Comparison of ENCODE assay signal across 16 cellular contexts in the genomic region with DNA sequence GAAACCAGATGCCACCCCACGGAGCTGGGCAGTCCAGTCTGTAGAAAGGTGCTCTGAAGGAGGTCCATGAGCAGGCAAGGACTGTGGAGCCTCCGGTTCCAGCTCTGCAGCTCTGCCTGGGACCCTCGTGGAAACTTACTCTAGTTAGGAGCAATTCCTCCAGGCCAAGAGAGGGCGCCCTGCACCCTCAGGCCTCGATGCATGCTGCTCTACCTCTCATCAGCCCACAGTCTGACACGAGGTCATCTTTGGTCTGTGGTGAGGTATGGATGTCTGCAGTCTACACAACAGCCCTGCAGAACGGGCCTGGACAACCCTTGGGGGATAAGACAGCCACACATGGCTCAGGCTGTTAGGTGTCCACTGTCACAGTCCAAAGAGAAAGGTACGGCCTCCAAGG. TPM values are rescaled to one million over a fixed set of nuclear protein-coding genes. Genes with fewer than 3 reads are reported as not detected.
DNase-seq lines count a peak whose midpoint lies in the region; ATAC-seq, FAIRE-seq and TF ChIP-seq lines count a peak whose summit lies in the region.
"Had no signal": no experiment of that assay in that cellular context is flagged by ENCODE, and none has a peak within 500 bp of the region (broad histone marks: within the 10 kb centered on the region; RNA-seq: fewer than 3 reads in every experiment).

No MANE protein-coding gene starts in this region.

- H3K4me3 ChIP-seq in GM12878, result no peak overlapping the region
- H3K4me3 ChIP-seq: smooth muscle cell, vagina had no signal

- no peaks in the 10 kb centered on the region for H4K20me1 ChIP-seq in GM12878 (ENCODE audit: control insufficient read depth, insufficient read depth)

- POLR2A ChIA-PET in GM12878 (lab: Charles Lee), result interaction anchor here (0.6 kb wide), 1 partner anchor 29 kb away, joined by 4 read pairs; no protein-coding TSS in a partner anchor

- CTCF ChIA-PET in GM12878 (lab: Yijun Ruan, JAX), result interaction anchor here (0.6 to 1.9 kb wide), 9 partner anchors 9 to 119 kb away, joined by 3 to 7 read pairs (median 4); no protein-coding TSS in a partner anchor

- H3K79me2 ChIP-seq in GM12878 (ENCODE audit: control insufficient read depth, insufficient read depth, low read length), result no peaks in the 10 kb centered on the region

- peak; percentile 6 to 16 for DNase-seq in activated CD4-positive, alpha-beta T cell treated with anti-CD3 and anti-CD28 coated beads, Interleukin-2, amount 50 U/mL, for 48 hours
- no peak for DNase-seq in activated CD4-positive, alpha-beta T cell treated with anti-CD3 and anti-CD28 coated beads, Interleukin-2, amount 10 ng/mL, durations not matched to agents 24 days and 14 days
- DNase-seq in NAMALWA (ENCODE audit: low spot score), result peak; percentile 37
- no peak for DNase-seq in GM12878 (ENCODE audit: low read depth, low spot score)
- DNase-seq in stimulated activated CD8-positive, alpha-beta memory T cell treated with anti-CD3 and anti-CD28 coated beads, Interleukin-4, amount 100 ng/mL, for 48 hours, result peak; percentile 30
- no peak for DNase-seq in kidney tubule cell (ENCODE audit: low spot score)
- no peak for DNase-seq in D721Med (ENCODE audit: insufficient read length, low spot score)
- DNase-seq: foreskin melanocyte, left cardiac atrium, NCI-H2081 treated with DMSO at 0.1 percent for 48 hours, nephron progenitor cell had no signal

- no peak for TF ChIP-seq EP300 in GM12878 (IDR thresholded peaks at IDR 0.05; ENCODE audit: borderline replicate concordance in 1 of 2, control insufficient read depth in 1 of 2, low read depth in 2 of 2, low read length in 2 of 2)

- peak; percentile 38; the same call in 1 of the 2 replicates for TF ChIP-seq RAD21 in GM12878 (IDR thresholded peaks at IDR 0.05; ENCODE audit: insufficient read depth, low read depth, low read length)

- intact Hi-C loops in activated CD4-positive, alpha-beta T cell treated with anti-CD3 and anti-CD28 coated beads, Interleukin-2, amount 10 ng/mL, durations not matched to agents 24 days and 14 days (cut with micrococcal nuclease), result no loop called here
- intact Hi-C loops in GM12878 (cut with micrococcal nuclease; ENCODE audit: unreplicated experiment), result no loop called here

- no peaks in the 10 kb centered on the region for H3K9me3 ChIP-seq in GM12878 (replicated peaks; ENCODE audit: control insufficient read depth, insufficient read depth, low read length)
- H3K9me3 ChIP-seq: vagina had no signal

- SMC1A ChIA-PET in GM12878 (lab: Charles Lee; ENCODE audit: uncharacterized antibody, unreplicated experiment), result interaction anchor here (0.7 to 2.4 kb wide), 5 partner anchors 12 to 198 kb away, joined by 3 to 13 read pairs (median 5); no protein-coding TSS in a partner anchor

- no peaks in the 10 kb centered on the region for H3K36me3 ChIP-seq in GM12878 (ENCODE audit: control insufficient read depth in 2 of 2, insufficient read depth in 2 of 2, low read length in 1 of 2)

- no peak overlapping the region for H3K9ac ChIP-seq in GM12878 (ENCODE audit: control insufficient read depth, insufficient read depth, low read length)

- peak; percentile 68 for ATAC-seq in GM12878
- ATAC-seq in HG02981 (IDR thresholded peaks at IDR 0.05; ENCODE audit: unreplicated experiment), result no peak
- ATAC-seq: left cardiac atrium had no signal

- no peaks in the 10 kb centered on the region for H3K27me3 Mint-ChIP-seq in activated CD4-positive, alpha-beta T cell treated with anti-CD3 and anti-CD28 coated beads, Interleukin-2, amount 10 ng/mL, durations not matched to agents 24 days and 14 days

- TF ChIP-seq CTCF in GM12878 (IDR thresholded peaks at IDR 0.05 in 2 of 3, conservative IDR thresholded peaks at IDR 0.05 in 1 of 3; ENCODE audit: control insufficient read depth in 2 of 3, extremely low read depth in 1 of 3, insufficient read depth in 1 of 3, low read depth in 3 of 3, low read length in 3 of 3) (peak; percentile 9 to 36 (median 20); a peak in 3 of 6 replicates), D721Med (IDR thresholded peaks at IDR 0.05; ENCODE audit: insufficient read depth, missing control alignments) (no peak)

- FAIRE-seq in GM12878 (lab: Jason Lieb, UNC), result no peak
- FAIRE-seq in D721Med (lab: Jason Lieb, UNC), result no peak
- FAIRE-seq: G401.6 had no signal

- TF ChIP-seq POLR2A in GM12878 (IDR thresholded peaks at IDR 0.05; ENCODE audit: low read depth, low read length), result no peak

- H3K4me1 ChIP-seq in GM12878 (ENCODE audit: control insufficient read depth, insufficient read depth, low read length), result no peaks in the 10 kb centered on the region

- no peak overlapping the region for H3K4me3 Mint-ChIP-seq in activated CD4-positive, alpha-beta T cell treated with anti-CD3 and anti-CD28 coated beads, Interleukin-2, amount 10 ng/mL, durations not matched to agents 24 days and 14 days
- H3K4me3 Mint-ChIP-seq: dendritic cell treated with granulocyte-macrophage colony-stimulating factor and Interleukin-4, amounts not matched to agents 40 ng/mL and 50 ng/mL, for 4 days; nephron progenitor cell had no signal

- no peaks in the 10 kb centered on the region for H3K36me3 Mint-ChIP-seq in activated CD4-positive, alpha-beta T cell treated with anti-CD3 and anti-CD28 coated beads, Interleukin-2, amount 10 ng/mL, durations not matched to agents 24 days and 14 days (ENCODE audit: low read depth)

- no peaks in the 10 kb centered on the region for H3K9me3 Mint-ChIP-seq in activated CD4-positive, alpha-beta T cell treated with anti-CD3 and anti-CD28 coated beads, Interleukin-2, amount 10 ng/mL, durations not matched to agents 24 days and 14 days
- H3K9me3 Mint-ChIP-seq: dendritic cell treated with granulocyte-macrophage colony-stimulating factor and Interleukin-4, amounts not matched to agents 40 ng/mL and 50 ng/mL, for 4 days; nephron progenitor cell had no signal

- no peak overlapping the region for H3K27ac Mint-ChIP-seq in activated CD4-positive, alpha-beta T cell treated with anti-CD3 and anti-CD28 coated beads, Interleukin-2, amount 10 ng/mL, durations not matched to agents 24 days and 14 days
- H3K27ac Mint-ChIP-seq: dendritic cell treated with granulocyte-macrophage colony-stimulating factor and Interleukin-4, amounts not matched to agents 40 ng/mL and 50 ng/mL, for 4 days; nephron progenitor cell had no signal

- H3K27me3 ChIP-seq in GM12878 (replicated peaks in 1 of 2; ENCODE audit: control insufficient read depth in 2 of 2, insufficient read depth in 2 of 2, low read length in 1 of 2), result no peaks in the 10 kb centered on the region; a peak in 1 of 4 replicates
- H3K27me3 ChIP-seq: vagina had no signal

- 31% methylated on average over 8 of the region's 8 CpGs for WGBS in GM12878 (ENCODE audit: insufficient coverage, insufficient replicate concordance, low lambda C conversion rate, missing lambda C conversion rate)

- no peaks in the 10 kb centered on the region for H3K4me1 Mint-ChIP-seq in activated CD4-positive, alpha-beta T cell treated with anti-CD3 and anti-CD28 coated beads, Interleukin-2, amount 10 ng/mL, durations not matched to agents 24 days and 14 days

- H2AFZ ChIP-seq in GM12878 (ENCODE audit: control insufficient read depth, low read depth, low read length), result no peak overlapping the region

- in situ Hi-C loops in GM12878 (cut with MboI), result no loop called here

- RAD21 ChIA-PET in GM12878 (lab: Charles Lee; ENCODE audit: unreplicated experiment), result no interaction called here

- BruUV-seq in GM12878 (replicated peaks; lab: Mats Ljungman, UMichigan), result no TSS peak

- H3K27ac ChIP-seq in GM12878 (ENCODE audit: control insufficient read depth, insufficient read depth), result no peak overlapping the region
- H3K27ac ChIP-seq: vagina had no signal

- no peak overlapping the region for H3K4me2 ChIP-seq in GM12878 (ENCODE audit: control insufficient read depth, insufficient read depth)
- H3K4me2 ChIP-seq: smooth muscle cell had no signal

TF ChIP-seq in GM12878, 131 proteins besides CTCF, POLR2A, EP300 and RAD21:
- TF ChIP-seq IKZF2 (IDR thresholded peaks at IDR 0.05) (no peak), SMC3 (IDR thresholded peaks at IDR 0.05; ENCODE audit: borderline replicate concordance, low read length) (0 out of 2 replicates have a peak, but pooled peaks have one; percentile 6)

RNA-seq across cellular contexts. Expression of a gene that starts 50.6 kb away (rescaled TPM):
- 5.5 and 6.3 TPM in 2 replicates for total RNA-seq in activated CD4-positive, alpha-beta T cell treated with anti-CD3 and anti-CD28 coated beads, Interleukin-2, amount 10 ng/mL, durations not matched to agents 24 days and 14 days
- total RNA-seq in GM12878 (2013; cell fraction: nucleolus; rRNA removed), result 12.6 and 15.7 TPM in 2 replicates
- total RNA-seq in GM12878 (2014; rRNA removed) (22.4 and 26.6 TPM in 2 replicates), GM12878 (2014; rRNA removed; fragmentation: Illumina TruSeq; extraction: Trizol) (23.9 and 25.2 TPM in 2 replicates), GM12878 (2021) (22.3 and 23.0 TPM in 2 replicates)
- 6.2 TPM for polyA plus RNA-seq in GM12878 (2011; ENCODE audit: low read depth)
- polyA plus RNA-seq in GM12878 (2011; rRNA removed) (16.5 and 22.5 TPM in 2 replicates), GM12878 (2014; fragmentation: Illumina TruSeq; extraction: Trizol) (30.5 and 37.4 TPM in 2 replicates), GM12878 (2014; fragmentation: Nextera tagmentation; extraction: Ambion mirVana) (10 to 100 TPM in 1 of 2 experiments, 1 to 10 TPM in 1; 7.7 to 12.5 TPM), GM12878 (2014; rRNA removed) (17.2 and 19.6 TPM in 2 replicates), GM12878 (2016; fragmentation: Nextera tagmentation; extraction: Ambion mirVana) (10 to 100 TPM; 14.3 to 19.1 TPM)
- polyA plus RNA-seq in GM12878 (2011; cell fraction: cytosol; rRNA removed), result 7.5 and 9.3 TPM in 2 replicates
- 5.5 and 5.7 TPM in 2 replicates for polyA plus RNA-seq in GM12878 (2011; cell fraction: nucleus; rRNA removed)
- polyA plus RNA-seq in GM12878 (2012), result 7.6 and 15.8 TPM in 2 replicates
- 11.2 and 15.1 TPM in 2 replicates for polyA minus RNA-seq in GM12878 (2011; rRNA and poly(A)+ RNA removed)
- polyA minus RNA-seq in GM12878 (2011; cell fraction: cytosol; rRNA and poly(A)+ RNA removed), result 6.9 and 7.4 TPM in 2 replicates
- polyA minus RNA-seq in GM12878 (2011; cell fraction: nucleus; rRNA and poly(A)+ RNA removed), result 3.1 and 4.6 TPM in 2 replicates

Comparison
In these comparisons a context has a peak if more than half of its experiments do, and no peak if none do; other contexts are left out.
1. DNase-seq: peak in activated CD4-positive, alpha-beta T cell treated with anti-CD3 and anti-CD28 coated beads, Interleukin-2, amount 50 U/mL, for 48 hours (2 of 2), NAMALWA (single experiment) and stimulated activated CD8-positive, alpha-beta memory T cell treated with anti-CD3 and anti-CD28 coated beads, Interleukin-4, amount 100 ng/mL, for 48 hours (single experiment); none in activated CD4-positive, alpha-beta T cell treated with anti-CD3 and anti-CD28 coated beads, Interleukin-2, amount 10 ng/mL, durations not matched to agents 24 days and 14 days (single experiment), GM12878 (single experiment), kidney tubule cell (single experiment) and D721Med (single experiment).